In genomic region chr5:124910354-124911016, GRCh38 we compare ENCODE assay signal across 19 cellular contexts.
A peak's percentile ranks its signal among the peaks of the same experiment; 100 is the strongest.
DNase-seq lines count a peak whose midpoint lies in the region; ATAC-seq and TF ChIP-seq lines count a peak whose summit lies in the region.
"Had no signal": no experiment of that assay in that cellular context is flagged by ENCODE, and none has a peak within 500 bp of the region (broad histone marks: within the 10 kb centered on the region; RNA-seq: fewer than 3 reads in every experiment).

No MANE protein-coding gene starts in this region.

- H3K79me2 ChIP-seq in osteoblast (ENCODE audit: insufficient read depth, low read length): no peaks in the 10 kb centered on the region

- no peaks in the 10 kb centered on the region for H3K27me3 Mint-ChIP-seq in Caco-2 (ENCODE audit: insufficient read depth, unreplicated experiment)
- H3K27me3 Mint-ChIP-seq: activated naive CD4-positive, alpha-beta T cell treated with anti-CD3 and anti-CD28 coated beads, Interleukin-2, amount 10 ng/mL, durations not matched to agents 7 days and 5 days; CD4-positive, alpha-beta T cell; IgD-negative memory B cell had no signal

- H2AFZ ChIP-seq in osteoblast (ENCODE audit: low read length): no peak overlapping the region

- POLR2A ChIA-PET in Caco-2 (lab: Charles Lee): no interaction called here
- POLR2A ChIA-PET in Panc1 (lab: Charles Lee): no interaction called here

- H3K9me3 Mint-ChIP-seq in Caco-2 (ENCODE audit: unreplicated experiment): peaks cover 12% of the 10 kb centered on the region
- H3K9me3 Mint-ChIP-seq: activated naive CD4-positive, alpha-beta T cell treated with anti-CD3 and anti-CD28 coated beads, Interleukin-2, amount 10 ng/mL, durations not matched to agents 7 days and 5 days; CD4-positive, alpha-beta T cell; IgD-negative memory B cell had no signal

- ATAC-seq in GM19025 (IDR thresholded peaks at IDR 0.05; ENCODE audit: low read depth, unreplicated experiment) (peak; percentile 52), HG02798 (IDR thresholded peaks at IDR 0.05; ENCODE audit: poor library complexity, unreplicated experiment) (peak; percentile 52), Panc1 (no peak), HG02973 (IDR thresholded peaks at IDR 0.05; ENCODE audit: unreplicated experiment) (no peak)
- ATAC-seq: lower lobe of right lung, psoas muscle had no signal

- H3K27me3 ChIP-seq in Caco-2 (replicated peaks; ENCODE audit: control insufficient read depth, insufficient read depth, low read length): no peaks in the 10 kb centered on the region
- no peaks in the 10 kb centered on the region for H3K27me3 ChIP-seq in Panc1 (ENCODE audit: control insufficient read depth, insufficient read depth, low read length)
- H3K27me3 ChIP-seq in osteoblast (ENCODE audit: insufficient read depth, low read length): no peaks in the 10 kb centered on the region
- H3K27me3 ChIP-seq: Peyer's patch, vagina had no signal

- H3K4me1 ChIP-seq in Caco-2 (peaks cover 49% of the 10 kb centered on the region), Panc1 (ENCODE audit: control insufficient read depth, insufficient read depth, low read length) (peaks cover 18% of the 10 kb centered on the region), osteoblast (ENCODE audit: insufficient read depth, low read length) (peaks cover 13% of the 10 kb centered on the region)

- BruUV-seq in Caco-2 (replicated peaks; lab: Mats Ljungman, UMichigan): no TSS peak
- no TSS peak for BruUV-seq in Panc1 (replicated peaks; lab: Mats Ljungman, UMichigan)

- TF ChIP-seq CTCF in Caco-2 (IDR thresholded peaks at IDR 0.05; ENCODE audit: insufficient read depth in 1 of 2, low read depth in 1 of 2, low read length in 1 of 2, severe bottlenecking in 1 of 2, unreplicated experiment in 1 of 2) (no peak), Panc1 (IDR thresholded peaks at IDR 0.05) (no peak), osteoblast (IDR thresholded peaks at IDR 0.05; ENCODE audit: extremely low read depth, low read depth, low read length) (no peak)

- H3K9me3 ChIP-seq in Caco-2: no peaks in the 10 kb centered on the region; the same call in 1 of the 2 replicates
- no peaks in the 10 kb centered on the region for H3K9me3 ChIP-seq in Panc1 (ENCODE audit: control insufficient read depth, insufficient read depth, low read depth, low read length)
- H3K9me3 ChIP-seq in osteoblast (ENCODE audit: low read depth, low read length): no peaks in the 10 kb centered on the region
- H3K9me3 ChIP-seq: lower lobe of right lung, Peyer's patch, psoas muscle, vagina had no signal

- H3K36me3 ChIP-seq in Caco-2 (ENCODE audit: control insufficient read depth, insufficient read depth, low read length): no peaks in the 10 kb centered on the region
- no peaks in the 10 kb centered on the region for H3K36me3 ChIP-seq in Panc1 (ENCODE audit: control insufficient read depth, insufficient read depth, low read length)
- no peaks in the 10 kb centered on the region for H3K36me3 ChIP-seq in osteoblast (ENCODE audit: insufficient read depth, low read length)
- H3K36me3 ChIP-seq: lower lobe of right lung, Peyer's patch, vagina had no signal

- CTCF ChIA-PET in Caco-2 (lab: Charles Lee) (no interaction called here), Panc1 (lab: Charles Lee) (no interaction called here)

- H3K4me3 ChIP-seq in Caco-2 (ENCODE audit: low read depth, low read length): no peak overlapping the region
- H3K4me3 ChIP-seq in Panc1 (ENCODE audit: low read depth in 2 of 2, low read length in 2 of 2): no peak overlapping the region
- no peak overlapping the region for H3K4me3 ChIP-seq in osteoblast (ENCODE audit: insufficient read depth, low read length)
- H3K4me3 ChIP-seq: lower lobe of right lung, Peyer's patch, psoas muscle, vagina had no signal

- H3K4me1 Mint-ChIP-seq in Caco-2 (ENCODE audit: low read depth, unreplicated experiment): peaks cover 31% of the 10 kb centered on the region
- H3K4me1 Mint-ChIP-seq: activated naive CD4-positive, alpha-beta T cell treated with anti-CD3 and anti-CD28 coated beads, Interleukin-2, amount 10 ng/mL, durations not matched to agents 7 days and 5 days had no signal

- in situ Hi-C loops in Panc1 (cut with HindIII; ENCODE audit: low pct_unique_long_range_greater_than_20kb, low sequenced_read_pairs): no loop called here

- no peak overlapping the region for H3K4me3 Mint-ChIP-seq in Caco-2 (ENCODE audit: unreplicated experiment)
- H3K4me3 Mint-ChIP-seq: activated naive CD4-positive, alpha-beta T cell treated with anti-CD3 and anti-CD28 coated beads, Interleukin-2, amount 10 ng/mL, durations not matched to agents 7 days and 5 days; CD4-positive, alpha-beta T cell; IgD-negative memory B cell; naive B cell had no signal

- intact Hi-C loops in Caco-2 (cut with micrococcal nuclease; ENCODE audit: unreplicated experiment) (no loop called here), Panc1 (cut with micrococcal nuclease; ENCODE audit: unreplicated experiment) (no loop called here)

- H3K36me3 Mint-ChIP-seq in Caco-2 (ENCODE audit: insufficient read depth, unreplicated experiment): no peaks in the 10 kb centered on the region
- H3K36me3 Mint-ChIP-seq: activated naive CD4-positive, alpha-beta T cell treated with anti-CD3 and anti-CD28 coated beads, Interleukin-2, amount 10 ng/mL, durations not matched to agents 7 days and 5 days; naive B cell had no signal

- H3K4me2 ChIP-seq in osteoblast (ENCODE audit: insufficient read depth, low read length): no peak overlapping the region

- H4K20me1 ChIP-seq in osteoblast (ENCODE audit: insufficient read depth, low read length): no peaks in the 10 kb centered on the region

- DNase-seq in Caco-2: no peak
- DNase-seq in Panc1 (ENCODE audit: low read depth, low spot score): no peak
- DNase-seq in osteoblast (ENCODE audit: insufficient read length, low spot score, missing footprints): no peak
- no peak for DNase-seq in GOT3 (lab: John Stamatoyannopoulos, UW)
- no peak for DNase-seq in RPMI8226
- DNase-seq: activated naive CD4-positive, alpha-beta T cell treated with anti-CD3 and anti-CD28 coated beads, Interleukin-2, amount 10 ng/mL, durations not matched to agents 7 days and 5 days; CD4-positive, alpha-beta T cell; lower lobe of right lung; naive B cell; NCI-H2081 treated with DMSO at 0.1 percent for 48 hours; NCI-H526; Peyer's patch; psoas muscle; stimulated activated CD4-positive, alpha-beta T cell treated with anti-CD3 and anti-CD28 coated beads, Interleukin-15, amount 100 ng/mL, for 24 hours had no signal

- H3K27ac Mint-ChIP-seq in Caco-2 (ENCODE audit: unreplicated experiment): peak overlapping the region; percentile 60
- H3K27ac Mint-ChIP-seq: activated naive CD4-positive, alpha-beta T cell treated with anti-CD3 and anti-CD28 coated beads, Interleukin-2, amount 10 ng/mL, durations not matched to agents 7 days and 5 days; CD4-positive, alpha-beta T cell; IgD-negative memory B cell; naive B cell had no signal

- peak overlapping the region; percentile 72; the same call in 1 of the 2 replicates for H3K27ac ChIP-seq in Panc1 (ENCODE audit: low read length)
- H3K27ac ChIP-seq in osteoblast (ENCODE audit: low read depth, low read length): no peak overlapping the region
- H3K27ac ChIP-seq: lower lobe of right lung, Peyer's patch, psoas muscle, vagina had no signal

Comparison
In these comparisons a context has a peak if more than half of its experiments do, and no peak if none do; other contexts are left out.
1. ATAC-seq: peak in GM19025 (single experiment) and HG02798 (single experiment); none in Panc1 (single experiment) and HG02973 (single experiment).